Comparison of ENCODE assay signal across 20 cellular contexts in genomic region chr11:12728417-12728816, GRCh38. TPM values are rescaled to one million over a fixed set of nuclear protein-coding genes. Genes with fewer than 3 reads are reported as not detected.
A peak's percentile ranks its signal among the peaks of the same experiment; 100 is the strongest.
DNase-seq lines count a peak whose midpoint lies in the region; ATAC-seq, FAIRE-seq and TF ChIP-seq lines count a peak whose summit lies in the region.
"Had no signal": no experiment of that assay in that cellular context is flagged by ENCODE, and none has a peak within 500 bp of the region (broad histone marks: within the 10 kb centered on the region; RNA-seq: fewer than 3 reads in every experiment).

No MANE protein-coding gene starts in this region.

- H3K9ac ChIP-seq in IMR-90 (ENCODE audit: low read depth, low read length) (no peak overlapping the region), endodermal cell (ENCODE audit: extremely low read depth, low read length, poor library complexity, severe bottlenecking) (no peak overlapping the region)

- no peak overlapping the region for H3K14ac ChIP-seq in IMR-90 (replicated peaks; ENCODE audit: low read depth, low read length)

- H3K27me3 ChIP-seq in IMR-90 (ENCODE audit: control insufficient read depth, insufficient read depth, low read length) (no peaks in the 10 kb centered on the region), endodermal cell (ENCODE audit: control insufficient read depth, insufficient read depth, low read length, poor library complexity, severe bottlenecking) (no peaks in the 10 kb centered on the region)
- peaks cover 21% of the 10 kb centered on the region for H3K27me3 ChIP-seq in CD4-positive, alpha-beta T cell (ENCODE audit: control insufficient read depth, insufficient read depth, low read length)

- H2AK5ac ChIP-seq in IMR-90 (ENCODE audit: low read depth, low read length) = no peak overlapping the region

- H3K36me3 Mint-ChIP-seq in endodermal cell (ENCODE audit: low read depth) (peaks cover 2% of the 10 kb centered on the region), progenitor cell of endocrine pancreas (ENCODE audit: insufficient read depth) (peaks cover 4% of the 10 kb centered on the region)
- H3K36me3 Mint-ChIP-seq in activated T-cell treated with anti-CD3 and anti-CD28 coated beads, Interleukin-2, amount 50 U/mL, for 24 hours (ENCODE audit: low read depth) = no peaks in the 10 kb centered on the region
- H3K36me3 Mint-ChIP-seq in CD4-positive, alpha-beta T cell (ENCODE audit: low read depth) = no peaks in the 10 kb centered on the region
- H3K36me3 Mint-ChIP-seq in naive thymus-derived CD8-positive, alpha-beta T cell = no peaks in the 10 kb centered on the region
- H3K36me3 Mint-ChIP-seq: CD4-positive, CD25-positive, alpha-beta regulatory T cell had no signal

- H3K4me1 ChIP-seq in A549 (peaks cover 96% of the 10 kb centered on the region), IMR-90 (ENCODE audit: control insufficient read depth, insufficient read depth, low read length) (peaks cover 50% of the 10 kb centered on the region), endodermal cell (ENCODE audit: control insufficient read depth, insufficient read depth, low read length) (peaks cover 32% of the 10 kb centered on the region)

- H3K36me3 ChIP-seq in IMR-90 (ENCODE audit: control insufficient read depth, insufficient read depth, low read length) (no peaks in the 10 kb centered on the region), endodermal cell (ENCODE audit: control insufficient read depth, insufficient read depth, low read length) (peaks cover 6% of the 10 kb centered on the region)

- peaks cover 50% of the 10 kb centered on the region for H3K4me1 Mint-ChIP-seq in endodermal cell
- peaks cover 48% of the 10 kb centered on the region for H3K4me1 Mint-ChIP-seq in progenitor cell of endocrine pancreas (ENCODE audit: low read depth)
- no peaks in the 10 kb centered on the region for H3K4me1 Mint-ChIP-seq in activated T-cell treated with anti-CD3 and anti-CD28 coated beads, Interleukin-2, amount 50 U/mL, for 24 hours (ENCODE audit: low read depth)
- H3K4me1 Mint-ChIP-seq in CD4-positive, alpha-beta T cell (ENCODE audit: low read depth) = no peaks in the 10 kb centered on the region
- peaks cover 3 to 16% (median 7%) of the 10 kb centered on the region in 4 donors for H3K4me1 Mint-ChIP-seq in naive thymus-derived CD8-positive, alpha-beta T cell
- H3K4me1 Mint-ChIP-seq: CD4-positive, CD25-positive, alpha-beta regulatory T cell had no signal

- H2BK20ac ChIP-seq in IMR-90 (ENCODE audit: low read depth, low read length) = no peak overlapping the region

- in situ Hi-C loops in IMR-90 (cut with MboI; ENCODE audit: low sequenced_read_pairs) = no loop called here

- no peak overlapping the region for H3K23ac ChIP-seq in IMR-90 (ENCODE audit: low read depth, low read length)

- DNase-seq in A549 (ENCODE audit: low read depth in 1 of 2, low spot score in 1 of 2) = no peak
- DNase-seq in IMR-90 = peak; percentile 34
- DNase-seq in endodermal cell = peak; percentile 31
- DNase-seq in progenitor cell of endocrine pancreas (ENCODE audit: low spot score, unreplicated experiment) = no peak
- DNase-seq in activated T-cell treated with anti-CD3 and anti-CD28 coated beads, Interleukin-2, amount 50 U/mL, for 24 hours = no peak
- DNase-seq in CD4-positive, alpha-beta T cell = no peak
- no peak for DNase-seq in activated naive CD4-positive, alpha-beta T cell treated with Interleukin-2 at 50 U/mL for 16 hours
- DNase-seq in naive thymus-derived CD8-positive, alpha-beta T cell = no peak
- DNase-seq: AML-193; Calu3; CD4-positive, CD25-positive, alpha-beta regulatory T cell; DMS79 treated with DMSO at 0.1 percent for 48 hours; GDM1; Kasumi-1; NCI-H1417; NCI-H2029 treated with DMSO at 0.1 percent for 48 hours; NCI-H2227 treated with DMSO at 0.1 percent for 48 hours; NCI-H526 had no signal

- H2BK120ac ChIP-seq in IMR-90 (ENCODE audit: low read depth, low read length) = no peak overlapping the region

- peaks cover 97% of the 10 kb centered on the region for H4K20me1 ChIP-seq in IMR-90 (ENCODE audit: insufficient read depth, low read length)

- CTCF ChIA-PET in A549 (lab: Yijun Ruan, JAX) (interaction anchor here (1.1 to 1.2 kb wide), 2 partner anchors 24 to 398 kb away, joined by 3 read pairs; no protein-coding TSS in a partner anchor), IMR-90 (lab: Yijun Ruan, JAX) (no interaction called here)
- CTCF ChIA-PET in CD4-positive, alpha-beta T cell (lab: Charles Lee) = no interaction called here

- no peak overlapping the region for H4K91ac ChIP-seq in IMR-90 (ENCODE audit: insufficient read depth, low read depth, low read length)

- H3K79me1 ChIP-seq in IMR-90 (ENCODE audit: low read depth in 1 of 2, low read length in 2 of 2) = peaks cover 36 to 93% of the 10 kb centered on the region in 2 experiments

- no peak overlapping the region for H3K18ac ChIP-seq in IMR-90 (ENCODE audit: low read depth, low read length)

- dilution Hi-C loops in IMR-90 (cut with HindIII; ENCODE audit: low sequenced_read_pairs, unreplicated experiment) = no loop called here

- no TSS peak for BruUV-seq in IMR-90 (replicated peaks; lab: Mats Ljungman, UMichigan)

- TF ChIP-seq RAD21 in A549 (conservative IDR thresholded peaks at IDR 0.05 in 1 of 2, IDR thresholded peaks at IDR 0.05 in 1 of 2) = no peak
- TF ChIP-seq RAD21 in IMR-90 (IDR thresholded peaks at IDR 0.05; ENCODE audit: low read length) = no peak

- H3K4me2 ChIP-seq in A549 = peak overlapping the region; percentile 94; the same call in 2 of the 3 replicates
- peak overlapping the region; percentile 33; the same call in 1 of the 2 replicates for H3K4me2 ChIP-seq in IMR-90 (ENCODE audit: low read depth, low read length)

- H4K8ac ChIP-seq in IMR-90 (ENCODE audit: low read depth in 2 of 2, low read length in 2 of 2) = no peak overlapping the region

- TF ChIP-seq POLR2A in A549 (IDR thresholded peaks at IDR 0.05; ENCODE audit: low read length) (no peak), IMR-90 (IDR thresholded peaks at IDR 0.05; ENCODE audit: low read depth, low read length) (no peak)

- H2BK15ac ChIP-seq in IMR-90 (ENCODE audit: low read depth, low read length) = 0 out of 3 replicates have a peak overlapping the region, but pooled peaks have one; percentile 1

- H3K4me3 Mint-ChIP-seq in endodermal cell = no peak overlapping the region
- H3K4me3 Mint-ChIP-seq in progenitor cell of endocrine pancreas (ENCODE audit: low read depth) = no peak overlapping the region
- H3K4me3 Mint-ChIP-seq in activated T-cell treated with anti-CD3 and anti-CD28 coated beads, Interleukin-2, amount 50 U/mL, for 24 hours = no peak overlapping the region
- no peak overlapping the region for H3K4me3 Mint-ChIP-seq in CD4-positive, alpha-beta T cell
- no peak overlapping the region for H3K4me3 Mint-ChIP-seq in naive thymus-derived CD8-positive, alpha-beta T cell
- H3K4me3 Mint-ChIP-seq: CD4-positive, CD25-positive, alpha-beta regulatory T cell had no signal

- no peaks in the 10 kb centered on the region for H3K9me3 Mint-ChIP-seq in endodermal cell
- no peaks in the 10 kb centered on the region for H3K9me3 Mint-ChIP-seq in progenitor cell of endocrine pancreas (ENCODE audit: low read depth)
- H3K9me3 Mint-ChIP-seq in activated T-cell treated with anti-CD3 and anti-CD28 coated beads, Interleukin-2, amount 50 U/mL, for 24 hours = no peaks in the 10 kb centered on the region
- H3K9me3 Mint-ChIP-seq in CD4-positive, alpha-beta T cell = no peaks in the 10 kb centered on the region
- no peaks in the 10 kb centered on the region for H3K9me3 Mint-ChIP-seq in naive thymus-derived CD8-positive, alpha-beta T cell

- H2AK9ac ChIP-seq in IMR-90 (replicated peaks; ENCODE audit: low read depth, low read length, poor library complexity) = no peak overlapping the region

- H3K9me3 ChIP-seq in A549 (no peaks in the 10 kb centered on the region), IMR-90 (ENCODE audit: control insufficient read depth, insufficient read depth, low read length) (no peaks in the 10 kb centered on the region), endodermal cell (ENCODE audit: control insufficient read depth, low read length) (no peaks in the 10 kb centered on the region)
- H3K9me3 ChIP-seq in CD4-positive, alpha-beta T cell (ENCODE audit: control insufficient read depth, low read length) = no peaks in the 10 kb centered on the region

- no peak overlapping the region for H2AFZ ChIP-seq in IMR-90 (replicated peaks; ENCODE audit: low read length, poor library complexity)

- H3K27me3 Mint-ChIP-seq in endodermal cell (ENCODE audit: insufficient read depth) (no peaks in the 10 kb centered on the region), progenitor cell of endocrine pancreas (no peaks in the 10 kb centered on the region)
- H3K27me3 Mint-ChIP-seq in activated T-cell treated with anti-CD3 and anti-CD28 coated beads, Interleukin-2, amount 50 U/mL, for 24 hours = peaks cover 55% of the 10 kb centered on the region
- H3K27me3 Mint-ChIP-seq in CD4-positive, alpha-beta T cell = peaks cover 53% of the 10 kb centered on the region
- peaks cover 29 to 62% (median 40%) of the 10 kb centered on the region in 5 donors for H3K27me3 Mint-ChIP-seq in naive thymus-derived CD8-positive, alpha-beta T cell

- H3K9me1 ChIP-seq in IMR-90 (ENCODE audit: insufficient read depth, low read length) = peaks cover 64% of the 10 kb centered on the region

- no peak overlapping the region for H3K27ac Mint-ChIP-seq in endodermal cell
- H3K27ac Mint-ChIP-seq in progenitor cell of endocrine pancreas = peak overlapping the region; percentile 16
- H3K27ac Mint-ChIP-seq in activated T-cell treated with anti-CD3 and anti-CD28 coated beads, Interleukin-2, amount 50 U/mL, for 24 hours = no peak overlapping the region
- no peak overlapping the region for H3K27ac Mint-ChIP-seq in CD4-positive, alpha-beta T cell
- H3K27ac Mint-ChIP-seq in naive thymus-derived CD8-positive, alpha-beta T cell = no peak overlapping the region

- WGBS in A549 (ENCODE audit: missing lambda C conversion rate) = 56% methylated on average over 4 of the region's 4 CpGs
- 100% methylated on average over 1 of the region's 4 CpGs; no CpG with 5 or more reads in 1 of the 2 experiments for WGBS in IMR-90 (ENCODE audit: extremely low coverage in 2 of 2, insufficient read length in 1 of 2), 2 experiments
- WGBS in endodermal cell (ENCODE audit: insufficient coverage in 1 of 2, insufficient read length in 1 of 2), 2 experiments = 95% methylated on average over 3 to 4 of the region's 4 CpGs

- FAIRE-seq in A549 (lab: Jason Lieb, UNC) = no peak
- FAIRE-seq: HepG2 had no signal

- POLR2A ChIA-PET in A549 (lab: Yijun Ruan, JAX) (no interaction called here), IMR-90 (lab: Charles Lee; ENCODE audit: unreplicated experiment) (interaction anchor here (0.6 kb wide), 1 partner anchor 1543 kb away, joined by 6 read pairs; no protein-coding TSS in a partner anchor)
- POLR2A ChIA-PET in CD4-positive, alpha-beta T cell (lab: Charles Lee) = no interaction called here
- POLR2A ChIA-PET in naive thymus-derived CD8-positive, alpha-beta T cell (lab: Charles Lee) = no interaction called here

- intact Hi-C loops in IMR-90 (cut with micrococcal nuclease) = no loop called here
- intact Hi-C loops in CD4-positive, alpha-beta T cell (cut with DNase I, micrococcal nuclease) = no loop called here

- no peak overlapping the region for H3K4ac ChIP-seq in IMR-90 (ENCODE audit: low read depth, low read length)

- ATAC-seq in A549 (no peak), IMR-90 (ENCODE audit: low read depth) (peak; percentile 19; the same call in 1 of the 2 replicates)
- no peak for ATAC-seq in CD4-positive, alpha-beta T cell (ENCODE audit: poor library complexity)
- no peak for ATAC-seq in naive thymus-derived CD8-positive, alpha-beta T cell
- ATAC-seq: HepG2, Right ventricle myocardium inferior had no signal

- no peak for TF ChIP-seq EP300 in A549 (IDR thresholded peaks at IDR 0.05)

- no peak overlapping the region for H3K4me3 ChIP-seq in A549
- H3K4me3 ChIP-seq in IMR-90 (ENCODE audit: insufficient read depth, low read depth, low read length) = no peak overlapping the region
- H3K4me3 ChIP-seq in endodermal cell (ENCODE audit: low read length) = no peak overlapping the region

- H3K27ac ChIP-seq in A549 (peak overlapping the region in 1 of 2 experiments; percentile 73; a peak in 3 of 6 replicates), IMR-90 (ENCODE audit: insufficient read depth, low read length) (peak overlapping the region; percentile 25; the same call in 1 of the 2 replicates), endodermal cell (ENCODE audit: low read depth, low read length) (no peak overlapping the region)
- H3K27ac ChIP-seq in CD4-positive, alpha-beta T cell (ENCODE audit: low read depth, low read length) = no peak overlapping the region

- no peak overlapping the region for H2BK5ac ChIP-seq in IMR-90 (ENCODE audit: low read depth, low read length, poor library complexity, severe bottlenecking)

- TF ChIP-seq CTCF in A549 (IDR thresholded peaks at IDR 0.05) (no peak), IMR-90 (conservative IDR thresholded peaks at IDR 0.05; ENCODE audit: low read depth, low read length) (no peak), endodermal cell (conservative IDR thresholded peaks at IDR 0.05) (no peak), progenitor cell of endocrine pancreas (IDR thresholded peaks at IDR 0.05; ENCODE audit: unreplicated experiment) (no peak)
- no peak for TF ChIP-seq CTCF in CD4-positive, alpha-beta T cell (IDR thresholded peaks at IDR 0.05)

- no peak overlapping the region for H3K56ac ChIP-seq in IMR-90 (ENCODE audit: extremely low read depth, insufficient read depth, low read length)

- H4K5ac ChIP-seq in IMR-90 (ENCODE audit: low read depth, low read length) = no peak overlapping the region

RNA-seq across cellular contexts. Expression of gene TEAD1, which starts 54.2 kb away (rescaled TPM):
- polyA plus RNA-seq in A549 (2011; rRNA removed) (110 and 112 TPM in 2 replicates), A549 (2017; fragmentation: RNase III; extraction: RNeasy Plus Mini Kit Qiagen cat#74134 plus additional on column Dnase treatment) (110 to 116 TPM (median 111 TPM) in 3 replicates), IMR-90 (2012; rRNA removed) (45.4 and 51.8 TPM in 2 replicates)
- 29.0 and 41.5 TPM in 2 replicates for polyA plus RNA-seq in A549 (2012; cell fraction: cytosol; rRNA removed)
- 45.0 and 63.7 TPM in 2 replicates for polyA plus RNA-seq in A549 (2012; cell fraction: nucleus; rRNA removed)
- 144 and 157 TPM in 2 replicates for polyA minus RNA-seq in A549 (2011; rRNA and poly(A)+ RNA removed)
- total RNA-seq in IMR-90 (2012; rRNA removed) (69.2 and 95.5 TPM in 2 replicates), endodermal cell (10 to 100 TPM; 76.4 to 94.4 TPM), progenitor cell of endocrine pancreas (92.4 and 95.8 TPM in 2 replicates)
- 15.4 and 16.1 TPM in 2 replicates for polyA plus RNA-seq in IMR-90 (2012; cell fraction: cytosol; rRNA removed)
- polyA plus RNA-seq in IMR-90 (2012; cell fraction: nucleus; rRNA removed; ENCODE audit: low replicate concordance) = 38.7 and 130 TPM in 2 replicates
- 103 TPM for polyA plus RNA-seq in endodermal cell (2013, experiment 1 of 2)
- 109 TPM for polyA plus RNA-seq in endodermal cell (2013, experiment 2 of 2)
- total RNA-seq in CD4-positive, alpha-beta T cell = under 1 TPM in 1 of 2 experiments, not detected in 1; 0.11 TPM
- not detected for total RNA-seq in naive thymus-derived CD8-positive, alpha-beta T cell
- not detected for polyA plus RNA-seq in naive thymus-derived CD8-positive, alpha-beta T cell
- polyA plus RNA-seq: CD4-positive, CD25-positive, alpha-beta regulatory T cell had no signal

Comparison
In these comparisons a context has a peak if more than half of its experiments do, and no peak if none do; other contexts are left out.
1. DNase-seq: peak in IMR-90 (single experiment) and endodermal cell (single experiment); none in A549 (0 of 2), progenitor cell of endocrine pancreas (single experiment), activated T-cell treated with anti-CD3 and anti-CD28 coated beads, Interleukin-2, amount 50 U/mL, for 24 hours (single experiment), CD4-positive, alpha-beta T cell (0 of 10), activated naive CD4-positive, alpha-beta T cell treated with Interleukin-2 at 50 U/mL for 16 hours (single experiment) and naive thymus-derived CD8-positive, alpha-beta T cell (0 of 10).
2. RNA of gene TEAD1, which starts 54.2 kb away (total RNA-seq): 76.4 to 94.4 TPM in endodermal cell, 92.4 to 95.8 TPM in progenitor cell of endocrine pancreas and 69.2 to 95.5 TPM in IMR-90; 0.11 TPM in CD4-positive, alpha-beta T cell and not detected in naive thymus-derived CD8-positive, alpha-beta T cell; every median in the first group is over 10 times any median in the second.